Comparison of ENCODE assay signal across 18 cellular contexts in the genomic region with DNA sequence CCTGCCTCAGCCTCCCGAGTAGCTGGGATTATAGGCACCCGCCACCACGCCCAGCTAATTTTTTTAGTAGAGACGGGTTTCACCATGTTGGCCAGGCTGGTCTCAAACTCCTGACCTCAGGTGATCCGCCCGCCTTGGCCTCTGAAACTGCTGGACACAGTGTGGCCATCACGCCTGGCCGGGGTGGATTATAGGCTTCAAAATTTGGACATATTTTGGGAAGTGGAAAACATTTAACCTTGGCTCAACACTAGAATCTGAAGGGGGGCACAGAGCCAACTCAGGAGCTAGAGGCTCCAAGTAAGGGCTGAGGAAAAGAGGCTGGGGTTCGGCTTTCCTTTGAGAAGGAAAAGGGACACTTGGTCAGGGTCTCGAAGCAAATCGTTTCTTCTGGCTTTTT. TPM values are rescaled to one million over a fixed set of nuclear protein-coding genes. Genes with fewer than 3 reads are reported as not detected.
A peak's percentile ranks its signal among the peaks of the same experiment; 100 is the strongest.
DNase-seq lines count a peak whose midpoint lies in the region; ATAC-seq and TF ChIP-seq lines count a peak whose summit lies in the region.
"Had no signal": no experiment of that assay in that cellular context is flagged by ENCODE, and none has a peak within 500 bp of the region (broad histone marks: within the 10 kb centered on the region; RNA-seq: fewer than 3 reads in every experiment).

No MANE protein-coding gene starts in this region.

- no peak overlapping the region for H3K4me2 ChIP-seq in MM.1S (ENCODE audit: low read depth, low read length)

- H3K4me3 ChIP-seq in MM.1S (ENCODE audit: low read length) = no peak overlapping the region
- H3K4me3 ChIP-seq: GM12878 had no signal

- ATAC-seq in activated naive CD8-positive, alpha-beta T cell treated with anti-CD3 and anti-CD28 coated beads, Interleukin-2, amount 50 U/mL, for 24 hours = no peak
- ATAC-seq in T-cell (replicated peaks in 1 of 4) (no peak), HG02884 (IDR thresholded peaks at IDR 0.05; ENCODE audit: unreplicated experiment) (no peak)
- no peak for ATAC-seq in naive thymus-derived CD8-positive, alpha-beta T cell
- ATAC-seq: GM12878 had no signal

- peaks cover 33% of the 10 kb centered on the region for H3K4me1 Mint-ChIP-seq in activated naive CD8-positive, alpha-beta T cell (ENCODE audit: low read depth)
- H3K4me1 Mint-ChIP-seq in activated naive CD8-positive, alpha-beta T cell treated with anti-CD3 and anti-CD28 coated beads, Interleukin-2, amount 50 U/mL, for 24 hours = peaks cover 27% of the 10 kb centered on the region
- H3K4me1 Mint-ChIP-seq in T-cell (peaks cover 33 to 35% (median 35%) of the 10 kb centered on the region in 3 donors), type B pancreatic cell (ENCODE audit: unreplicated experiment) (peaks cover 20% of the 10 kb centered on the region)
- H3K4me1 Mint-ChIP-seq in naive thymus-derived CD8-positive, alpha-beta T cell = peaks cover 16 to 37% (median 32%) of the 10 kb centered on the region in 4 donors

- H3F3A ChIP-seq in MM.1S (ENCODE audit: insufficient read depth, low read length) = peaks cover 46% of the 10 kb centered on the region

- H3K79me2 ChIP-seq in MM.1S (ENCODE audit: low read length) = no peaks in the 10 kb centered on the region

- peak overlapping the region; percentile 38 for H3K27ac Mint-ChIP-seq in activated naive CD8-positive, alpha-beta T cell
- no peak overlapping the region for H3K27ac Mint-ChIP-seq in activated naive CD8-positive, alpha-beta T cell treated with anti-CD3 and anti-CD28 coated beads, Interleukin-2, amount 50 U/mL, for 24 hours
- peak overlapping the region; percentile 17 to 73 for H3K27ac Mint-ChIP-seq in T-cell
- peak overlapping the region in 5 of 10 donors; percentile 18 to 75 (median 47) for H3K27ac Mint-ChIP-seq in naive thymus-derived CD8-positive, alpha-beta T cell
- no peak overlapping the region for H3K27ac Mint-ChIP-seq in type B pancreatic cell
- H3K27ac Mint-ChIP-seq: activated T-helper 2 cell treated with anti-CD3 and anti-CD28 coated beads, Interferon-gamma antibody, Interleukin-2, Interleukin-4, amounts not matched to agents 10 μg/mL and 5 μg/mL and 100 μg/mL, durations not matched to agents 14 hours and 24 hours and 36 hours had no signal

- no peak overlapping the region for H3K9ac ChIP-seq in MM.1S (ENCODE audit: low read length)

- TF ChIP-seq CTCF in type B pancreatic cell (conservative IDR thresholded peaks at IDR 0.05) = no peak
- TF ChIP-seq CTCF in MM.1S (IDR thresholded peaks at IDR 0.05; ENCODE audit: low read length) = no peak

- peak overlapping the region; percentile 12 for H3K4me3 Mint-ChIP-seq in activated naive CD8-positive, alpha-beta T cell
- H3K4me3 Mint-ChIP-seq in activated naive CD8-positive, alpha-beta T cell treated with anti-CD3 and anti-CD28 coated beads, Interleukin-2, amount 50 U/mL, for 24 hours = no peak overlapping the region
- H3K4me3 Mint-ChIP-seq in T-cell (peak overlapping the region in 1 of 3 donors; percentile 28), type B pancreatic cell (peak overlapping the region; percentile 69)
- H3K4me3 Mint-ChIP-seq in naive thymus-derived CD8-positive, alpha-beta T cell = peak overlapping the region in 6 of 10 donors; percentile 22 to 75 (median 46)
- H3K4me3 Mint-ChIP-seq: CD14-positive monocyte had no signal

- no peaks in the 10 kb centered on the region for H3K9me2 ChIP-seq in MM.1S (replicated peaks; ENCODE audit: insufficient read depth, low read length)

- no peaks in the 10 kb centered on the region for H3K27me3 ChIP-seq in MM.1S (replicated peaks; ENCODE audit: insufficient read depth, low read length)

- CTCF ChIA-PET in T-cell (lab: Charles Lee) = interaction anchor here (0.6 to 3.3 kb wide), 20 partner anchors 8 to 391 kb away, joined by 3 to 20 read pairs (median 5); no protein-coding TSS in a partner anchor

- H3K36me3 Mint-ChIP-seq in activated naive CD8-positive, alpha-beta T cell = peaks cover 3% of the 10 kb centered on the region
- H3K36me3 Mint-ChIP-seq in activated naive CD8-positive, alpha-beta T cell treated with anti-CD3 and anti-CD28 coated beads, Interleukin-2, amount 50 U/mL, for 24 hours (ENCODE audit: low read depth) = peaks cover 36% of the 10 kb centered on the region
- H3K36me3 Mint-ChIP-seq in T-cell (peaks cover 41% of the 10 kb centered on the region), type B pancreatic cell (peaks cover 12% of the 10 kb centered on the region)
- H3K36me3 Mint-ChIP-seq in naive thymus-derived CD8-positive, alpha-beta T cell = peaks cover 9 to 49% (median 19%) of the 10 kb centered on the region in 3 donors

- H3K36me3 ChIP-seq in MM.1S (replicated peaks; ENCODE audit: insufficient read depth, low read length) = no peaks in the 10 kb centered on the region

- H3K4me1 ChIP-seq in MM.1S (ENCODE audit: low read length) = peaks cover 44% of the 10 kb centered on the region

- POLR2A ChIA-PET in T-cell (lab: Charles Lee) = interaction anchor here in 1 of 2 donors (0.5 to 0.7 kb wide), 2 partner anchors 44 to 130 kb away, joined by 3 to 6 read pairs; no protein-coding TSS in a partner anchor
- POLR2A ChIA-PET in naive thymus-derived CD8-positive, alpha-beta T cell (lab: Charles Lee) = interaction anchor here (0.7 to 22.8 kb wide), 3 partner anchors 31 to 124 kb away, joined by 5 to 889 read pairs (median 6); no protein-coding TSS in a partner anchor

- DNase-seq in activated naive CD8-positive, alpha-beta T cell treated with anti-CD3 and anti-CD28 coated beads, Interleukin-2, amount 50 U/mL, for 24 hours = no peak
- no peak for DNase-seq in T-cell
- DNase-seq in naive thymus-derived CD8-positive, alpha-beta T cell = no peak
- peak; percentile 42 for DNase-seq in type B pancreatic cell (ENCODE audit: extremely low spot score, unreplicated experiment)
- no peak for DNase-seq in MM.1S
- DNase-seq in GF-D8 (lab: John Stamatoyannopoulos, UW) = no peak
- DNase-seq: central memory CD4-positive, alpha-beta T cell; dermis blood vessel endothelial cell; KBM-7; NCI-H1694; NCI-H2171 treated with DMSO at 0.1 percent for 48 hours; NCI-H526 treated with DMSO at 0.1 percent for 48 hours; Right ventricle myocardium superior had no signal

- H3K27ac ChIP-seq in MM.1S (ENCODE audit: low read length) = no peak overlapping the region

- no peaks in the 10 kb centered on the region for H3K9me3 ChIP-seq in MM.1S (replicated peaks; ENCODE audit: insufficient read depth, low read length)

- no peak overlapping the region for H2AFZ ChIP-seq in MM.1S (ENCODE audit: low read length)

- no peaks in the 10 kb centered on the region for H3K9me3 Mint-ChIP-seq in activated naive CD8-positive, alpha-beta T cell (ENCODE audit: low read depth)
- no peaks in the 10 kb centered on the region for H3K9me3 Mint-ChIP-seq in activated naive CD8-positive, alpha-beta T cell treated with anti-CD3 and anti-CD28 coated beads, Interleukin-2, amount 50 U/mL, for 24 hours
- H3K9me3 Mint-ChIP-seq in T-cell (no peaks in the 10 kb centered on the region), type B pancreatic cell (no peaks in the 10 kb centered on the region)
- no peaks in the 10 kb centered on the region for H3K9me3 Mint-ChIP-seq in naive thymus-derived CD8-positive, alpha-beta T cell
- H3K9me3 Mint-ChIP-seq: activated T-helper 2 cell treated with anti-CD3 and anti-CD28 coated beads, Interferon-gamma antibody, Interleukin-2, Interleukin-4, amounts not matched to agents 10 μg/mL and 5 μg/mL and 100 μg/mL, durations not matched to agents 14 hours and 24 hours and 36 hours had no signal

- no peaks in the 10 kb centered on the region for H3K27me3 Mint-ChIP-seq in activated naive CD8-positive, alpha-beta T cell
- H3K27me3 Mint-ChIP-seq in activated naive CD8-positive, alpha-beta T cell treated with anti-CD3 and anti-CD28 coated beads, Interleukin-2, amount 50 U/mL, for 24 hours = no peaks in the 10 kb centered on the region
- H3K27me3 Mint-ChIP-seq in T-cell (no peaks in the 10 kb centered on the region), type B pancreatic cell (peaks cover 3% of the 10 kb centered on the region)
- H3K27me3 Mint-ChIP-seq in naive thymus-derived CD8-positive, alpha-beta T cell = no peaks in the 10 kb centered on the region

- no peaks in the 10 kb centered on the region for H4K20me1 ChIP-seq in MM.1S (ENCODE audit: insufficient read depth, low read length)

RNA-seq across cellular contexts. Expression of a gene that starts 2.2 kb away (rescaled TPM):
- total RNA-seq in T-cell (10 to 100 TPM in 3 of 5 donors, 1 to 10 TPM in 2; 8.1 to 23.8 (median 14.7) TPM), type B pancreatic cell (ENCODE audit: low replicate concordance) (6.9 and 9.7 TPM in 2 replicates)
- 10 to 100 TPM; 17.6 to 17.8 TPM for total RNA-seq in naive thymus-derived CD8-positive, alpha-beta T cell
- polyA plus RNA-seq in naive thymus-derived CD8-positive, alpha-beta T cell = 10 to 100 TPM in 1 of 3 donors, 1 to 10 TPM in 2; 5.9 to 12.0 (median 9.6) TPM

RNA-seq across cellular contexts. Expression of a gene that starts 40.3 kb away (rescaled TPM):
- total RNA-seq in T-cell (10 to 100 TPM; 56.3 to 72.8 (median 62.9) TPM), type B pancreatic cell (ENCODE audit: low replicate concordance) (109 and 117 TPM in 2 replicates)
- total RNA-seq in naive thymus-derived CD8-positive, alpha-beta T cell = 10 to 100 TPM; 64.9 to 72.2 TPM
- polyA plus RNA-seq in naive thymus-derived CD8-positive, alpha-beta T cell = 100 to 1,000 TPM; 102 to 122 (median 112) TPM

Comparison
In these comparisons a context has a peak if more than half of its experiments do, and no peak if none do; other contexts are left out.
1. H3K27ac Mint-ChIP-seq: peak in activated naive CD8-positive, alpha-beta T cell (single experiment) and T-cell (2 of 2); none in activated naive CD8-positive, alpha-beta T cell treated with anti-CD3 and anti-CD28 coated beads, Interleukin-2, amount 50 U/mL, for 24 hours (single experiment) and type B pancreatic cell (single experiment).